ENCODE assay signal across 8 cellular contexts in the genomic region with DNA sequence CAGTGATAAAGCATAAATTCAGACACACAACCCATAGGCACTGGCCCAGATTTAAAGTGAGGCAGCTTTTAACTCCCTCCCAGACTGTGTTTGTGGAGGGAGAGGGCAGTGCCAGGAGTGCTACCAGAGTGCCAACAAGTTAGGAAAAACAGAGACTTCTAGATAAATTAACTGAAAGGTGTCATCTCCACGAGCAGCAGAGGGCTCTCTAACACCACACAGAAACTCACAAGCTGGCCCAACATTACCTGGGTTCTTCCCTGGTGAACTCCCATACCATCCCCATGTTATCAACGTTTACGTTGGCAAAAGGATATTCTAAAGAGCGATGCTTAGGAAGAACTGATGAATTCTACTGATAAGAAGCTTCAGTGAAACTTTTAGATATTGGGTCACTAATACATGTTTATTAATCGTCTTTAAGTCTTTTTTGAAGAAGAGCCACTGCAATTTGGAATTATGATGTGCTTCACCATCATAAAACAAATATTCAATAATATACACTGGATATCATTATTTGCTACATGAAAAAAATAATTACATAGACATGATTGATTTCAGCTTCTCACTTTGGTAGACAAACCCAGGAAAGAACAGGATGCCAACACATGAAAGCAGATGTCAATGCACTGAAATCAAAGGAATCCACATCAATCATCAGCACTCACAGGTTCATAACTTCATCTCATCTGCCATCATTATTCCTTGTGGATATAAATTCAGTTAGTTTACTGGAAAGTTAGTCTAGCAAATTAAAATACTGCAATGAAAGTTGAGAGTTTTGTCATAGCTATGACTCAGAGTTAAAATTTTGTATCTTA.
DNase-seq lines count a peak whose midpoint lies in the region; ATAC-seq and TF ChIP-seq lines count a peak whose summit lies in the region.

No MANE protein-coding gene starts in this region.

- no peaks in the 10 kb centered on the region for H4K20me1 ChIP-seq in osteoblast (ENCODE audit: insufficient read depth, low read length)

- H3K36me3 Mint-ChIP-seq in Calu3 (ENCODE audit: insufficient read depth, unreplicated experiment): peaks cover 15% of the 10 kb centered on the region

- H3K27ac ChIP-seq in osteoblast (ENCODE audit: low read depth, low read length): no peak overlapping the region

- POLR2A ChIA-PET in HEK293T (lab: Yijun Ruan, JAX): interaction anchor here (1.4 kb wide), 1 partner anchor 203 kb away, joined by 3 read pairs; no protein-coding TSS in a partner anchor

- H3K9me3 ChIP-seq in osteoblast (ENCODE audit: low read depth, low read length): no peaks in the 10 kb centered on the region

- peaks cover 20% of the 10 kb centered on the region for H3K4me1 ChIP-seq in osteoblast (ENCODE audit: insufficient read depth, low read length)

- DNase-seq in Calu3 (peak; percentile 42), HEK293T (ENCODE audit: extremely low spot score) (peak; percentile 28), NCI-H526 treated with DMSO at 0.1 percent for 48 hours (lab: John Stamatoyannopoulos, UW) (peak; percentile 56), fibroblast of the aortic adventitia (ENCODE audit: low read depth) (peak; percentile 74), osteoblast (ENCODE audit: insufficient read length, low spot score, missing footprints) (no peak), 8988T (no peak)
- peak; percentile 51 for DNase-seq in activated T-cell treated with anti-CD3 and anti-CD28 coated beads, Interleukin-2, amount 50 U/mL, for 1 hour

- ATAC-seq in HG02588 (IDR thresholded peaks at IDR 0.05; ENCODE audit: unreplicated experiment): no peak

- H3K4me3 ChIP-seq in fibroblast of the aortic adventitia (ENCODE audit: low read depth, low read length) (no peak overlapping the region), osteoblast (ENCODE audit: insufficient read depth, low read length) (no peak overlapping the region)

- intact Hi-C loops in Calu3 (cut with micrococcal nuclease; ENCODE audit: unreplicated experiment): loop anchor here (1.0 kb wide), 1 partner anchor 205 kb away; no protein-coding TSS in a partner anchor

- peaks cover 16% of the 10 kb centered on the region for H3K4me1 Mint-ChIP-seq in Calu3 (ENCODE audit: low read depth, unreplicated experiment)

- no peaks in the 10 kb centered on the region for H3K27me3 Mint-ChIP-seq in Calu3 (ENCODE audit: unreplicated experiment)

- H3K36me3 ChIP-seq in osteoblast (ENCODE audit: insufficient read depth, low read length): no peaks in the 10 kb centered on the region

- H3K4me2 ChIP-seq in osteoblast (ENCODE audit: insufficient read depth, low read length): no peak overlapping the region

- H3K27me3 ChIP-seq in osteoblast (ENCODE audit: insufficient read depth, low read length): no peaks in the 10 kb centered on the region

- CTCF ChIA-PET in Calu3 (lab: Charles Lee): interaction anchor here (1.0 to 1.7 kb wide), 2 partner anchors 74 to 205 kb away, joined by 3 to 19 read pairs; no protein-coding TSS in a partner anchor
- CTCF ChIA-PET in HEK293T (lab: Yijun Ruan, JAX): interaction anchor here (0.6 to 4.2 kb wide), 5 partner anchors 11 to 245 kb away, joined by 3 to 29 read pairs (median 3); no protein-coding TSS in a partner anchor

- H3K27ac Mint-ChIP-seq in Calu3 (ENCODE audit: unreplicated experiment): no peak overlapping the region

- H3K79me2 ChIP-seq in osteoblast (ENCODE audit: insufficient read depth, low read length): no peaks in the 10 kb centered on the region

- H3K9me3 Mint-ChIP-seq in Calu3 (ENCODE audit: low read depth, unreplicated experiment): no peaks in the 10 kb centered on the region

- peak; percentile 27 for TF ChIP-seq CTCF in Calu3 (IDR thresholded peaks at IDR 0.05; ENCODE audit: unreplicated experiment)
- TF ChIP-seq CTCF in fibroblast of the aortic adventitia (IDR thresholded peaks at IDR 0.05; ENCODE audit: insufficient read depth, low read length): peak; percentile 62
- peak; percentile 68 for TF ChIP-seq CTCF in osteoblast (IDR thresholded peaks at IDR 0.05; ENCODE audit: extremely low read depth, low read depth, low read length)

- BruUV-seq in Calu3 (replicated peaks; lab: Mats Ljungman, UMichigan): no TSS peak

- H2AFZ ChIP-seq in osteoblast (ENCODE audit: low read length): no peak overlapping the region

- no peak overlapping the region for H3K4me3 Mint-ChIP-seq in Calu3 (ENCODE audit: low read depth, unreplicated experiment)

TF ChIP-seq in HEK293T, 16 proteins besides CTCF, POLR2A, EP300 and RAD21:
- no peak for TF ChIP-seq FOXA1 (IDR thresholded peaks at IDR 0.05)

Comparison
In these comparisons a context has a peak if more than half of its experiments do, and no peak if none do; other contexts are left out.
1. DNase-seq: peak in Calu3 (single experiment), HEK293T (single experiment), NCI-H526 treated with DMSO at 0.1 percent for 48 hours (single experiment), activated T-cell treated with anti-CD3 and anti-CD28 coated beads, Interleukin-2, amount 50 U/mL, for 1 hour (single experiment) and fibroblast of the aortic adventitia (single experiment); none in osteoblast (single experiment) and 8988T (single experiment).
2. Peak in every context shown above with its lines, with median percentiles within 50 percentile points of each other: CTCF ChIP-seq.